In the genomic region with DNA sequence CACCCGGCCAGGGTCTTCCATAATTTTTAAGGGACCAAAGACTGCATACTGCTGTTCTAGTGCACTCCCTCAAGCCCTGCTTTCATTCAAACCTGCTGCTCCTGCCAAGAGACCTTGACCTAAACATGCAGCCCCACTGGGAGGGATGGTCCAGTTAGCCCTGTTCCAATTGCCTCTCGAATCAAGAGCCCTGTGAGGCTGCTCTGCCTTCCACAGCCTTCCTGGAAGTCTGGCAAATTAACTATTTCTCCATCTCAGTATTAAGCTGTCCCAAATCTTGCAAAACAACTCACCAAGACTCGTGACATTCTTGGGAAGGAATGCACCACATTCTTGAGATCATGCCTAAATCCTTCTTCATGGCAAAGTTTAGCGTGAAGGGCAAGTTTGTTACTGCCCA, we compare ENCODE assay signal across 16 cellular contexts.
"Had no signal": no experiment of that assay in that cellular context is flagged by ENCODE, and none has a peak within 500 bp of the region (broad histone marks: within the 10 kb centered on the region; RNA-seq: fewer than 3 reads in every experiment).

No MANE protein-coding gene starts in this region.

- H3K27me3 Mint-ChIP-seq: stimulated activated naive B cell treated with anti-CD40 and anti-IgM and Interleukin-4, amounts not matched to agents 10 μg/mL and 1 μg/mL and 100 μg/mL, for 72 hours had no signal

- H3K9me3 Mint-ChIP-seq: activated naive CD4-positive, alpha-beta T cell treated with anti-CD3 and anti-CD28 coated beads, Interleukin-2, amount 50 U/mL, for 72 hours; activated T-cell treated with anti-CD3 and anti-CD28 coated beads, Interleukin-2, amount 50 U/mL, for 24 hours; natural killer cell; stimulated activated naive B cell treated with anti-CD40 and anti-IgM and Interleukin-4, amounts not matched to agents 10 μg/mL and 1 μg/mL and 100 μg/mL, for 72 hours had no signal

- ATAC-seq: activated naive CD4-positive, alpha-beta T cell treated with anti-CD3 and anti-CD28 coated beads, Interleukin-2, amount 50 U/mL, for 72 hours; natural killer cell; right cardiac atrium; stimulated activated naive B cell treated with anti-CD40 and anti-IgM and Interleukin-4, amounts not matched to agents 10 μg/mL and 1 μg/mL and 100 μg/mL, for 72 hours had no signal

- DNase-seq: activated effector memory CD4-positive, alpha-beta T cell treated with Interleukin-2 at 50 U/mL for 16 hours; activated T-cell treated with anti-CD3 and anti-CD28 coated beads, Interleukin-2, amount 50 U/mL, for 24 hours; amygdala; brain microvascular endothelial cell; dorsolateral prefrontal cortex; left cardiac atrium; natural killer cell; nucleus accumbens; right cardiac atrium; stimulated activated CD4-positive, alpha-beta T cell treated with anti-CD3 and anti-CD28 coated beads, Interleukin-2, amount 100 ng/mL, for 24 hours; stimulated activated naive B cell treated with anti-CD40 and anti-IgM and Interleukin-4, amounts not matched to agents 10 μg/mL and 1 μg/mL and 100 μg/mL, for 72 hours; T-helper 2 cell; transverse colon had no signal

- H3K4me3 ChIP-seq: dorsolateral prefrontal cortex, hepatocyte, transverse colon had no signal

- H3K4me1 Mint-ChIP-seq: natural killer cell; stimulated activated naive B cell treated with anti-CD40 and anti-IgM and Interleukin-4, amounts not matched to agents 10 μg/mL and 1 μg/mL and 100 μg/mL, for 72 hours had no signal

- H3K4me3 Mint-ChIP-seq: activated T-cell treated with anti-CD3 and anti-CD28 coated beads, Interleukin-2, amount 50 U/mL, for 24 hours; natural killer cell; stimulated activated naive B cell treated with anti-CD40 and anti-IgM and Interleukin-4, amounts not matched to agents 10 μg/mL and 1 μg/mL and 100 μg/mL, for 72 hours had no signal

- H3K27ac Mint-ChIP-seq: activated naive CD4-positive, alpha-beta T cell treated with anti-CD3 and anti-CD28 coated beads, Interleukin-2, amount 50 U/mL, for 72 hours; activated T-cell treated with anti-CD3 and anti-CD28 coated beads, Interleukin-2, amount 50 U/mL, for 24 hours; natural killer cell; progenitor cell of endocrine pancreas; stimulated activated naive B cell treated with anti-CD40 and anti-IgM and Interleukin-4, amounts not matched to agents 10 μg/mL and 1 μg/mL and 100 μg/mL, for 72 hours had no signal

- H3K36me3 Mint-ChIP-seq: activated naive CD4-positive, alpha-beta T cell treated with anti-CD3 and anti-CD28 coated beads, Interleukin-2, amount 50 U/mL, for 72 hours; natural killer cell; stimulated activated naive B cell treated with anti-CD40 and anti-IgM and Interleukin-4, amounts not matched to agents 10 μg/mL and 1 μg/mL and 100 μg/mL, for 72 hours had no signal
